1 cellular context compared by ENCODE assay signal in the genomic region with DNA sequence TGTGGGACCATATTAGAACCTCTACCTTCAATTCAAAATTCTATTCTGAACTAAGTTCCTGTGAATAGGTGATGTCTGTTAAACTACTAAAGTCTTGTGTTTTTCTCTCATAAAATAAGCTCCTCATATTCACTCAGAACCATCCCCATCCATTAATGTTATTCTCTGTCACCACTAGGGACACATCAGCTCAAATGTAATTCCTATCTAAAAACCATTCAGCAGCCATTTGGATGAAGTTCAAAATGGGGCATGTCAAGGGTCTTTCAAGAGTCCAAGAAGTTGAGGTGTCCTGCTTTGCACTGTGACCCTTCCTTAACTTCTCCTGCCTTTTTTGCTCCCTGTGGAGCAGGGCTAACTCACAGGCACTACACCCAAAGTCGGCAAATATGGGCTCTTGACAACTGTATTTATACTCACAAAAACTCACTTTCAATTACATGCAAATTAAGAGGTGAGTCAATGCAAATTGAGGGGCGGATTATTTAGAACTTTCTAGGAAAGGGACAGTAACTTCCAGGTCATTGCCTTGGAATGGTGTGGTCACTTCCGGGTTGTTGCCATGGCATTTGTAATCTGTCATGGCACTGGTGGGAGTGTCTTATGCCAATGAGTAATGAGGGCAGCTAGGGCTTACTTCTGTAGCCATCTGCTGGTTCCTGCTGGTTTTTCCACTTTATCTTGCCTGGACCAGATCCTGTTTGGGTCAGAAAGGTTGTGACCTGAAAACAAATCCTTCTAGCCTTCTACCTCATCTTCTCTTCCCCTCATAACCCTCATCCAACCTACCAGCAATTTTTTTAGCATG.
TF ChIP-seq lines count a peak whose summit lies in the region.

No MANE protein-coding gene starts in this region.

TF ChIP-seq in HEK293, 187 proteins besides CTCF, POLR2A, EP300 and RAD21 (continued from another document):
- TF ChIP-seq, protein P1, sequence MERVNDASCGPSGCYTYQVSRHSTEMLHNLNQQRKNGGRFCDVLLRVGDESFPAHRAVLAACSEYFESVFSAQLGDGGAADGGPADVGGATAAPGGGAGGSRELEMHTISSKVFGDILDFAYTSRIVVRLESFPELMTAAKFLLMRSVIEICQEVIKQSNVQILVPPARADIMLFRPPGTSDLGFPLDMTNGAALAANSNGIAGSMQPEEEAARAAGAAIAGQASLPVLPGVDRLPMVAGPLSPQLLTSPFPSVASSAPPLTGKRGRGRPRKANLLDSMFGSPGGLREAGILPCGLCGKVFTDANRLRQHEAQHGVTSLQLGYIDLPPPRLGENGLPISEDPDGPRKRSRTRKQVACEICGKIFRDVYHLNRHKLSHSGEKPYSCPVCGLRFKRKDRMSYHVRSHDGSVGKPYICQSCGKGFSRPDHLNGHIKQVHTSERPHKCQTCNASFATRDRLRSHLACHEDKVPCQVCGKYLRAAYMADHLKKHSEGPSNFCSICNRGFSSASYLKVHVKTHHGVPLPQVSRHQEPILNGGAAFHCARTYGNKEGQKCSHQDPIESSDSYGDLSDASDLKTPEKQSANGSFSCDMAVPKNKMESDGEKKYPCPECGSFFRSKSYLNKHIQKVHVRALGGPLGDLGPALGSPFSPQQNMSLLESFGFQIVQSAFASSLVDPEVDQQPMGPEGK (tag by site-specific recombination; IDR thresholded peaks at IDR 0.05) = no peak
- TF ChIP-seq ZNF658 (tag by site-specific recombination; IDR thresholded peaks at IDR 0.05) = no peak
